Comparison of ENCODE assay signal across 36 cellular contexts in genomic region chr16:51305337-51305736, GRCh38.
"Had no signal": no experiment of that assay in that cellular context is flagged by ENCODE, and none has a peak within 500 bp of the region (broad histone marks: within the 10 kb centered on the region; RNA-seq: fewer than 3 reads in every experiment).

No MANE protein-coding gene starts in this region.

- DNase-seq: activated CD4-positive, alpha-beta memory T cell treated with anti-CD3 and anti-CD28 coated beads for 36 hours; activated CD4-positive, alpha-beta T cell treated with anti-CD3 and anti-CD28 coated beads for 36 hours; activated CD4-positive, alpha-beta T cell treated with anti-CD3 and anti-CD28 coated beads, Interleukin-2, amount 10 ng/mL, durations not matched to agents 24 days and 14 days; activated CD4-positive, CD25-positive, alpha-beta regulatory T cell; activated CD4-positive, CD25-positive, alpha-beta regulatory T cell treated with anti-CD3 and anti-CD28 coated beads, Interleukin-2, amount 50 U/mL, for 72 hours; activated CD8-positive, alpha-beta memory T cell treated with anti-CD3 and anti-CD28 coated beads, Interleukin-2, amount 10 ng/mL, durations not matched to agents 7 days and 5 days; activated CD8-positive, alpha-beta memory T cell treated with anti-CD3 and anti-CD28 coated beads, Interleukin-2, amount 50 U/mL, for 4 hours; activated CD8-positive, alpha-beta T cell treated with anti-CD3 and anti-CD28 coated beads, Interleukin-2, amount 10 ng/mL, durations not matched to agents 7 days and 5 days; activated effector memory CD4-positive, alpha-beta T cell treated with anti-CD3 and anti-CD28 coated beads, Interleukin-2, amount 50 U/mL, for 16 hours; activated naive CD4-positive, alpha-beta T cell treated with anti-CD3 and anti-CD28 coated beads for 36 hours; activated naive CD8-positive, alpha-beta T cell treated with anti-CD3 and anti-CD28 coated beads for 36 hours; activated naive CD8-positive, alpha-beta T cell treated with anti-CD3 and anti-CD28 coated beads, Interleukin-2, amount 50 U/mL, for 24 hours; activated T-cell treated with anti-CD3 and anti-CD28 coated beads, Interleukin-2, amount 50 U/mL, for 1 hour; activated T-cell treated with anti-CD3 and anti-CD28 coated beads, Interleukin-2, amount 50 U/mL, for 48 hours; adrenal gland; amygdala; aorta; body of pancreas; caudate nucleus; cortex of kidney; dermis blood vessel endothelial cell; effector CD4-positive, alpha-beta T cell; effector memory CD8-positive, alpha-beta T cell; erythroblast; foreskin melanocyte; T-helper 1 cell; T-helper 17 cell; T1000; WERI-Rb-1 had no signal

- ATAC-seq: activated CD4-positive, alpha-beta T cell treated with anti-CD3 and anti-CD28 coated beads for 36 hours; activated CD8-positive, alpha-beta memory T cell treated with anti-CD3 and anti-CD28 coated beads, Interleukin-2, amount 10 ng/mL, durations not matched to agents 7 days and 5 days; activated CD8-positive, alpha-beta T cell treated with anti-CD3 and anti-CD28 coated beads, Interleukin-2, amount 10 ng/mL, durations not matched to agents 7 days and 5 days; activated naive CD8-positive, alpha-beta T cell treated with anti-CD3 and anti-CD28 coated beads, Interleukin-2, amount 50 U/mL, for 24 hours; body of pancreas; effector memory CD8-positive, alpha-beta T cell; gastroesophageal sphincter; T-helper 17 cell had no signal

- H3K4me1 Mint-ChIP-seq: activated CD4-positive, alpha-beta T cell treated with anti-CD3 and anti-CD28 coated beads for 36 hours; activated CD4-positive, alpha-beta T cell treated with anti-CD3 and anti-CD28 coated beads, Interleukin-2, amount 10 ng/mL, durations not matched to agents 24 days and 14 days; activated CD8-positive, alpha-beta memory T cell treated with anti-CD3 and anti-CD28 coated beads, Interleukin-2, amount 10 ng/mL, durations not matched to agents 7 days and 5 days; activated naive CD4-positive, alpha-beta T cell treated with anti-CD3 and anti-CD28 coated beads, Interleukin-2, amount 50 U/mL, for 24 hours; activated naive CD8-positive, alpha-beta T cell treated with anti-CD3 and anti-CD28 coated beads for 36 hours; activated naive CD8-positive, alpha-beta T cell treated with anti-CD3 and anti-CD28 coated beads, Interleukin-2, amount 50 U/mL, for 24 hours; T-helper 17 cell had no signal

- H3K27me3 ChIP-seq: adrenal gland, body of pancreas, esophagus muscularis mucosa, gastroesophageal sphincter had no signal

- H3K36me3 ChIP-seq: adrenal gland, esophagus muscularis mucosa, gastroesophageal sphincter, WERI-Rb-1 had no signal

- H3K27ac Mint-ChIP-seq: activated CD4-positive, alpha-beta memory T cell treated with anti-CD3 and anti-CD28 coated beads for 36 hours; activated CD4-positive, alpha-beta T cell treated with anti-CD3 and anti-CD28 coated beads for 36 hours; activated CD4-positive, alpha-beta T cell treated with anti-CD3 and anti-CD28 coated beads, Interleukin-2, amount 10 ng/mL, durations not matched to agents 24 days and 14 days; activated CD8-positive, alpha-beta memory T cell treated with anti-CD3 and anti-CD28 coated beads, Interleukin-2, amount 10 ng/mL, durations not matched to agents 7 days and 5 days; activated CD8-positive, alpha-beta T cell treated with anti-CD3 and anti-CD28 coated beads, Interleukin-2, amount 10 ng/mL, durations not matched to agents 7 days and 5 days; activated naive CD4-positive, alpha-beta T cell treated with anti-CD3 and anti-CD28 coated beads for 36 hours; activated naive CD4-positive, alpha-beta T cell treated with anti-CD3 and anti-CD28 coated beads, Interleukin-2, amount 50 U/mL, for 24 hours; activated naive CD8-positive, alpha-beta T cell treated with anti-CD3 and anti-CD28 coated beads for 36 hours; activated naive CD8-positive, alpha-beta T cell treated with anti-CD3 and anti-CD28 coated beads, Interleukin-2, amount 50 U/mL, for 24 hours; activated T-helper 1 cell treated with anti-CD3 and anti-CD28 coated beads, Interleukin-12 subunit alpha, Interleukin-12 subunit beta, Interleukin-2, Interleukin-4 antibody, amounts not matched to agents 30 ng/mL and 10 ng/mL and 1 ng/mL, durations not matched to agents 14 hours and 24 hours and 36 hours; activated T-helper 2 cell treated with anti-CD3 and anti-CD28 coated beads, Interferon-gamma antibody, Interleukin-2, Interleukin-4, amounts not matched to agents 10 μg/mL and 5 μg/mL and 100 μg/mL, durations not matched to agents 14 hours and 24 hours and 36 hours; effector memory CD8-positive, alpha-beta T cell; T-helper 17 cell; T-helper 2 cell treated with Interferon-gamma antibody and Interleukin-4, amounts not matched to agents 5 μg/mL and 100 μg/mL, for 36 hours had no signal

- H3K27ac ChIP-seq: adrenal gland, body of pancreas, esophagus muscularis mucosa, gastroesophageal sphincter, WERI-Rb-1 had no signal

- H3K4me1 ChIP-seq: adrenal gland, body of pancreas, esophagus muscularis mucosa, gastroesophageal sphincter had no signal

- H3K4me3 ChIP-seq: adrenal gland, body of pancreas, esophagus muscularis mucosa, gastroesophageal sphincter had no signal

- H3K9me3 ChIP-seq: adrenal gland, body of pancreas, esophagus muscularis mucosa, gastroesophageal sphincter had no signal

- H3K9me3 Mint-ChIP-seq: activated CD4-positive, alpha-beta memory T cell treated with anti-CD3 and anti-CD28 coated beads for 36 hours; activated CD4-positive, alpha-beta T cell treated with anti-CD3 and anti-CD28 coated beads, Interleukin-2, amount 10 ng/mL, durations not matched to agents 24 days and 14 days; activated naive CD4-positive, alpha-beta T cell treated with anti-CD3 and anti-CD28 coated beads for 36 hours; T-helper 2 cell treated with Interferon-gamma antibody and Interleukin-4, amounts not matched to agents 5 μg/mL and 100 μg/mL, for 36 hours had no signal

- FAIRE-seq: colon had no signal

- H3K36me3 Mint-ChIP-seq: activated CD4-positive, alpha-beta memory T cell treated with anti-CD3 and anti-CD28 coated beads for 36 hours; activated CD8-positive, alpha-beta memory T cell treated with anti-CD3 and anti-CD28 coated beads, Interleukin-2, amount 10 ng/mL, durations not matched to agents 7 days and 5 days; activated naive CD4-positive, alpha-beta T cell treated with anti-CD3 and anti-CD28 coated beads, Interleukin-2, amount 50 U/mL, for 24 hours; activated naive CD8-positive, alpha-beta T cell treated with anti-CD3 and anti-CD28 coated beads for 36 hours had no signal

- H3K27me3 Mint-ChIP-seq: activated CD4-positive, alpha-beta memory T cell treated with anti-CD3 and anti-CD28 coated beads for 36 hours; activated CD4-positive, alpha-beta T cell treated with anti-CD3 and anti-CD28 coated beads, Interleukin-2, amount 10 ng/mL, durations not matched to agents 24 days and 14 days; activated CD8-positive, alpha-beta memory T cell treated with anti-CD3 and anti-CD28 coated beads, Interleukin-2, amount 10 ng/mL, durations not matched to agents 7 days and 5 days; activated naive CD4-positive, alpha-beta T cell treated with anti-CD3 and anti-CD28 coated beads, Interleukin-2, amount 50 U/mL, for 24 hours; activated naive CD8-positive, alpha-beta T cell treated with anti-CD3 and anti-CD28 coated beads for 36 hours; activated naive CD8-positive, alpha-beta T cell treated with anti-CD3 and anti-CD28 coated beads, Interleukin-2, amount 50 U/mL, for 24 hours; effector memory CD8-positive, alpha-beta T cell; T-helper 17 cell had no signal

- H3K4me3 Mint-ChIP-seq: activated CD4-positive, alpha-beta memory T cell treated with anti-CD3 and anti-CD28 coated beads for 36 hours; activated CD4-positive, alpha-beta T cell treated with anti-CD3 and anti-CD28 coated beads for 36 hours; activated CD4-positive, alpha-beta T cell treated with anti-CD3 and anti-CD28 coated beads, Interleukin-2, amount 10 ng/mL, durations not matched to agents 24 days and 14 days; activated CD8-positive, alpha-beta memory T cell treated with anti-CD3 and anti-CD28 coated beads, Interleukin-2, amount 10 ng/mL, durations not matched to agents 7 days and 5 days; activated CD8-positive, alpha-beta T cell treated with anti-CD3 and anti-CD28 coated beads, Interleukin-2, amount 10 ng/mL, durations not matched to agents 7 days and 5 days; activated naive CD4-positive, alpha-beta T cell treated with anti-CD3 and anti-CD28 coated beads for 36 hours; activated naive CD4-positive, alpha-beta T cell treated with anti-CD3 and anti-CD28 coated beads, Interleukin-2, amount 50 U/mL, for 24 hours; activated naive CD8-positive, alpha-beta T cell treated with anti-CD3 and anti-CD28 coated beads for 36 hours; activated naive CD8-positive, alpha-beta T cell treated with anti-CD3 and anti-CD28 coated beads, Interleukin-2, amount 50 U/mL, for 24 hours; activated T-helper 1 cell treated with anti-CD3 and anti-CD28 coated beads, Interleukin-12 subunit alpha, Interleukin-12 subunit beta, Interleukin-2, Interleukin-4 antibody, amounts not matched to agents 30 ng/mL and 10 ng/mL and 1 ng/mL, durations not matched to agents 14 hours and 24 hours and 36 hours; effector memory CD8-positive, alpha-beta T cell; T-helper 17 cell; T-helper 2 cell treated with Interferon-gamma antibody and Interleukin-4, amounts not matched to agents 5 μg/mL and 100 μg/mL, for 36 hours had no signal
